In the genomic region with DNA sequence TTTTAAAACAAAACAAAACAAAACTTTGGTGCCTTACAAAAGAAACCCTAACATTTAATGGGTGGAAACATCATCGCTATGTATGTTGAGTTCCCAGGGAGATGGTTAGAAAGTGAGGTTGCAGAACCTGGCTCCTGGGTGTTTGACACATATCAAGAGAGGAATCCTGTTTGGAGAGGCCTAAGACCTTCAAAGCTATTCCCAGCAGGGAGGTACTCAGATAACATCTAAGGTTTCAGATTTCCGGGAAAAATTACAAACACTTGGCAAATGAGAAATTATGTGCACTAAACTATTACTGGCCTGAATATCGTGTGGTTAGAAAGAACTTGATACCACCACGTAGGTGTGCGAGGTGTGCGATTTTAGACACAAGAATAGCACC, we compare ENCODE assay signal across 25 cellular contexts. TPM values are rescaled to one million over a fixed set of nuclear protein-coding genes. Genes with fewer than 3 reads are reported as not detected.
DNase-seq lines count a peak whose midpoint lies in the region; ATAC-seq and TF ChIP-seq lines count a peak whose summit lies in the region.
"Had no signal": no experiment of that assay in that cellular context is flagged by ENCODE, and none has a peak within 500 bp of the region (broad histone marks: within the 10 kb centered on the region; RNA-seq: fewer than 3 reads in every experiment).

No MANE protein-coding gene starts in this region.

- in situ Hi-C loops in astrocyte of the cerebellum (cut with HindIII; ENCODE audit: low sequenced_read_pairs) = no loop called here

- no peaks in the 10 kb centered on the region for H3K4me1 Mint-ChIP-seq in activated CD4-positive, alpha-beta T cell treated with anti-CD3 and anti-CD28 coated beads, Interleukin-2, amount 10 ng/mL, durations not matched to agents 24 days and 14 days
- no peaks in the 10 kb centered on the region for H3K4me1 Mint-ChIP-seq in stimulated activated effector memory CD8-positive, alpha-beta T cell treated with anti-CD3 and anti-CD28 coated beads, Interleukin-12 subunit alpha, Interleukin-12 subunit beta, amount 100 ng/mL, for 72 hours
- H3K4me1 Mint-ChIP-seq: activated B cell treated with CpG ODN at 0.5 μM for 24 hours; activated naive CD4-positive, alpha-beta T cell treated with anti-CD3 and anti-CD28 coated beads, Interleukin-2, amount 50 U/mL, for 24 hours; activated T-helper 17 cell treated with anti-CD3 and anti-CD28 coated beads, Interleukin-2, amount 50 U/mL, for 72 hours; memory B cell had no signal

- H3K9me3 Mint-ChIP-seq in activated CD4-positive, alpha-beta T cell treated with anti-CD3 and anti-CD28 coated beads, Interleukin-2, amount 10 ng/mL, durations not matched to agents 24 days and 14 days = no peaks in the 10 kb centered on the region
- H3K9me3 Mint-ChIP-seq in stimulated activated effector memory CD8-positive, alpha-beta T cell treated with anti-CD3 and anti-CD28 coated beads, Interleukin-12 subunit alpha, Interleukin-12 subunit beta, amount 100 ng/mL, for 72 hours = no peaks in the 10 kb centered on the region
- H3K9me3 Mint-ChIP-seq: activated B cell treated with CpG ODN at 0.5 μM for 24 hours; activated naive CD4-positive, alpha-beta T cell treated with anti-CD3 and anti-CD28 coated beads, Interleukin-2, amount 50 U/mL, for 24 hours; activated T-helper 17 cell treated with anti-CD3 and anti-CD28 coated beads, Interleukin-2, amount 50 U/mL, for 72 hours; CD4-positive, alpha-beta T cell; memory B cell; stimulated activated naive CD8-positive, alpha-beta T cell treated with anti-CD3 and anti-CD28 coated beads, Interleukin-15, Interleukin-2, amounts not matched to agents 100 ng/mL and 50 ng/mL, for 24 hours had no signal

- H3K27me3 Mint-ChIP-seq in activated CD4-positive, alpha-beta T cell treated with anti-CD3 and anti-CD28 coated beads, Interleukin-2, amount 10 ng/mL, durations not matched to agents 24 days and 14 days = no peaks in the 10 kb centered on the region
- H3K27me3 Mint-ChIP-seq: activated B cell treated with CpG ODN at 0.5 μM for 24 hours; activated naive CD4-positive, alpha-beta T cell treated with anti-CD3 and anti-CD28 coated beads, Interleukin-2, amount 50 U/mL, for 24 hours; activated T-helper 17 cell treated with anti-CD3 and anti-CD28 coated beads, Interleukin-2, amount 50 U/mL, for 72 hours; CD4-positive, alpha-beta T cell; memory B cell; stimulated activated naive CD8-positive, alpha-beta T cell treated with anti-CD3 and anti-CD28 coated beads, Interleukin-15, Interleukin-2, amounts not matched to agents 100 ng/mL and 50 ng/mL, for 24 hours had no signal

- no peak overlapping the region for H3K4me3 Mint-ChIP-seq in activated CD4-positive, alpha-beta T cell treated with anti-CD3 and anti-CD28 coated beads, Interleukin-2, amount 10 ng/mL, durations not matched to agents 24 days and 14 days
- no peak overlapping the region for H3K4me3 Mint-ChIP-seq in stimulated activated effector memory CD8-positive, alpha-beta T cell treated with anti-CD3 and anti-CD28 coated beads, Interleukin-12 subunit alpha, Interleukin-12 subunit beta, amount 100 ng/mL, for 72 hours
- H3K4me3 Mint-ChIP-seq: activated B cell treated with CpG ODN at 0.5 μM for 24 hours; activated naive CD4-positive, alpha-beta T cell treated with anti-CD3 and anti-CD28 coated beads, Interleukin-2, amount 50 U/mL, for 24 hours; activated T-helper 17 cell treated with anti-CD3 and anti-CD28 coated beads, Interleukin-2, amount 50 U/mL, for 72 hours; CD4-positive, alpha-beta T cell; memory B cell; stimulated activated naive CD8-positive, alpha-beta T cell treated with anti-CD3 and anti-CD28 coated beads, Interleukin-15, Interleukin-2, amounts not matched to agents 100 ng/mL and 50 ng/mL, for 24 hours had no signal

- no peak overlapping the region for H3K4me3 ChIP-seq in astrocyte of the cerebellum (ENCODE audit: low read depth, low read length)
- no peak overlapping the region for H3K4me3 ChIP-seq in left lung
- H3K4me3 ChIP-seq: body of pancreas, heart right ventricle, prostate gland, thoracic aorta had no signal

- H3K9me3 ChIP-seq in left lung = no peaks in the 10 kb centered on the region
- H3K9me3 ChIP-seq: body of pancreas, heart right ventricle, prostate gland, thoracic aorta had no signal

- DNase-seq in activated CD4-positive, alpha-beta T cell treated with anti-CD3 and anti-CD28 coated beads, Interleukin-2, amount 10 ng/mL, durations not matched to agents 24 days and 14 days = peak; percentile 10
- no peak for DNase-seq in activated CD4-positive, alpha-beta T cell treated with anti-CD3 and anti-CD28 coated beads for 48 hours
- DNase-seq in astrocyte of the cerebellum (ENCODE audit: low read depth) = peak; percentile 13
- no peak for DNase-seq in left lung
- DNase-seq in stimulated activated effector memory CD8-positive, alpha-beta T cell treated with anti-CD3 and anti-CD28 coated beads, Interleukin-12 subunit alpha, Interleukin-12 subunit beta, amount 100 ng/mL, for 72 hours (ENCODE audit: low spot score in 2 of 2) = no peak
- DNase-seq: activated B cell treated with CpG ODN at 0.5 μM for 24 hours; activated CD4-positive, alpha-beta T cell treated with anti-CD3 and anti-CD28 coated beads, Interleukin-2, amount 50 U/mL, for 48 hours; body of pancreas; CD4-positive, alpha-beta T cell; GOT3; heart right ventricle; NCI-H1694; NCI-H526; stimulated activated CD4-positive, alpha-beta T cell treated with anti-CD3 and anti-CD28 coated beads, Interleukin-15, amount 100 ng/mL, for 24 hours; T-helper 1 cell had no signal

- H3K36me3 Mint-ChIP-seq in activated CD4-positive, alpha-beta T cell treated with anti-CD3 and anti-CD28 coated beads, Interleukin-2, amount 10 ng/mL, durations not matched to agents 24 days and 14 days (ENCODE audit: low read depth) = peaks cover 25% of the 10 kb centered on the region
- peaks cover 75% of the 10 kb centered on the region for H3K36me3 Mint-ChIP-seq in stimulated activated effector memory CD8-positive, alpha-beta T cell treated with anti-CD3 and anti-CD28 coated beads, Interleukin-12 subunit alpha, Interleukin-12 subunit beta, amount 100 ng/mL, for 72 hours

- H3K27ac Mint-ChIP-seq in activated CD4-positive, alpha-beta T cell treated with anti-CD3 and anti-CD28 coated beads, Interleukin-2, amount 10 ng/mL, durations not matched to agents 24 days and 14 days = no peak overlapping the region
- H3K27ac Mint-ChIP-seq in stimulated activated effector memory CD8-positive, alpha-beta T cell treated with anti-CD3 and anti-CD28 coated beads, Interleukin-12 subunit alpha, Interleukin-12 subunit beta, amount 100 ng/mL, for 72 hours = peak overlapping the region; percentile 33
- H3K27ac Mint-ChIP-seq: activated B cell treated with CpG ODN at 0.5 μM for 24 hours; activated naive CD4-positive, alpha-beta T cell treated with anti-CD3 and anti-CD28 coated beads, Interleukin-2, amount 50 U/mL, for 24 hours; activated T-helper 17 cell treated with anti-CD3 and anti-CD28 coated beads, Interleukin-2, amount 50 U/mL, for 72 hours; CD4-positive, alpha-beta T cell; memory B cell had no signal

- no peak for TF ChIP-seq CTCF in astrocyte of the cerebellum (IDR thresholded peaks at IDR 0.05; ENCODE audit: low read depth, low read length, missing control alignments)
- no peak for TF ChIP-seq CTCF in left lung (IDR thresholded peaks at IDR 0.05)

- peak; percentile 74 for ATAC-seq in left lung
- no peak for ATAC-seq in stimulated activated effector memory CD8-positive, alpha-beta T cell treated with anti-CD3 and anti-CD28 coated beads, Interleukin-12 subunit alpha, Interleukin-12 subunit beta, amount 100 ng/mL, for 72 hours
- no peak for ATAC-seq in HG03432 (IDR thresholded peaks at IDR 0.05; ENCODE audit: unreplicated experiment)
- ATAC-seq in HG02938 (IDR thresholded peaks at IDR 0.05; ENCODE audit: unreplicated experiment) = no peak
- ATAC-seq in HG03460 (IDR thresholded peaks at IDR 0.05; ENCODE audit: unreplicated experiment) = no peak
- ATAC-seq: activated T-helper 17 cell treated with anti-CD3 and anti-CD28 coated beads, Interleukin-2, amount 50 U/mL, for 72 hours; body of pancreas; heart right ventricle had no signal

- no peaks in the 10 kb centered on the region for H3K4me1 ChIP-seq in left lung
- H3K4me1 ChIP-seq: body of pancreas, heart right ventricle, prostate gland had no signal

- intact Hi-C loops in activated CD4-positive, alpha-beta T cell treated with anti-CD3 and anti-CD28 coated beads, Interleukin-2, amount 10 ng/mL, durations not matched to agents 24 days and 14 days (cut with micrococcal nuclease) = no loop called here
- intact Hi-C loops in left lung (cut with DNase I) = no loop called here

- peak overlapping the region in 1 of 2 donors; percentile 5 for H3K27ac ChIP-seq in left lung
- H3K27ac ChIP-seq: body of pancreas, epithelial cell of prostate, heart right ventricle, prostate gland, thoracic aorta had no signal

- H3K36me3 ChIP-seq in left lung = peaks cover 0 to 87% of the 10 kb centered on the region in 2 donors
- H3K36me3 ChIP-seq: prostate gland had no signal

- H3K27me3 ChIP-seq in left lung = no peaks in the 10 kb centered on the region
- H3K27me3 ChIP-seq: body of pancreas, heart right ventricle had no signal

RNA-seq across cellular contexts. Expression of a gene that starts 18.5 kb away (rescaled TPM):
- 9.3 and 9.7 TPM in 2 replicates for total RNA-seq in activated CD4-positive, alpha-beta T cell treated with anti-CD3 and anti-CD28 coated beads, Interleukin-2, amount 10 ng/mL, durations not matched to agents 24 days and 14 days
- total RNA-seq in left lung = 10 to 100 TPM; 42.6 to 50.6 TPM

RNA-seq across cellular contexts. Expression of a gene that starts 23.2 kb away (rescaled TPM):
- 104 and 107 TPM in 2 replicates for total RNA-seq in activated CD4-positive, alpha-beta T cell treated with anti-CD3 and anti-CD28 coated beads, Interleukin-2, amount 10 ng/mL, durations not matched to agents 24 days and 14 days
- 100 to 1,000 TPM; 122 to 137 TPM for total RNA-seq in left lung

RNA-seq across cellular contexts. Expression of a gene that starts 41.6 kb away (rescaled TPM):
- total RNA-seq in activated CD4-positive, alpha-beta T cell treated with anti-CD3 and anti-CD28 coated beads, Interleukin-2, amount 10 ng/mL, durations not matched to agents 24 days and 14 days = 5.3 TPM in 2 replicates
- 10 to 100 TPM in 1 of 2 donors, 1 to 10 TPM in 1; 9.1 to 10.2 TPM for total RNA-seq in left lung

Comparison
In these comparisons a context has a peak if more than half of its experiments do, and no peak if none do; other contexts are left out.
1. DNase-seq: peak in activated CD4-positive, alpha-beta T cell treated with anti-CD3 and anti-CD28 coated beads, Interleukin-2, amount 10 ng/mL, durations not matched to agents 24 days and 14 days (single experiment) and astrocyte of the cerebellum (single experiment); none in activated CD4-positive, alpha-beta T cell treated with anti-CD3 and anti-CD28 coated beads for 48 hours (single experiment), left lung (0 of 2) and stimulated activated effector memory CD8-positive, alpha-beta T cell treated with anti-CD3 and anti-CD28 coated beads, Interleukin-12 subunit alpha, Interleukin-12 subunit beta, amount 100 ng/mL, for 72 hours (0 of 2).